In the genomic region with DNA sequence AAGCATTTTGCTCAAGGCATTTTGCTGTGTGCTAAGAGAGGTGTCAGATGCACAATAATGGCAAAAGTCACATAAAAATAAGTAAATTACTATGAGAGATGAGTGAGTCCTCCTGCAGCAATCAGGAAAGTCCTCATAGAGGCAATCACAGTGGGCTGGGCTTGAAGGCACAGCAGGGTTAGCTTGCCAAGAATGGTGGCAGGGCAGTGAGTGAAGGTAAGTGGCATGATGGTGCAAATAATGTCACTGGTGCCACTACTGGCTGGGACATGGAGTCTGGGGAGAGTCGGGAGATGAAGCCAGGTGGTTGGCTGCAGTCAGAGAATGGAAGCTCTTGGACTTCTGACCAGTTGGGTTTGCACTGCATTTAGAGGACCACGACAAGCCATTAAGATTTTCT, we compare ENCODE assay signal across 19 cellular contexts.
DNase-seq lines count a peak whose midpoint lies in the region; ATAC-seq and TF ChIP-seq lines count a peak whose summit lies in the region.
"Had no signal": no experiment of that assay in that cellular context is flagged by ENCODE, and none has a peak within 500 bp of the region (broad histone marks: within the 10 kb centered on the region; RNA-seq: fewer than 3 reads in every experiment).

No MANE protein-coding gene starts in this region.

- POLR2A ChIA-PET in activated naive CD8-positive, alpha-beta T cell treated with anti-CD3 and anti-CD28 coated beads, Interleukin-2, amount 10 ng/mL, durations not matched to agents 7 days and 5 days (lab: Charles Lee): no interaction called here
- POLR2A ChIA-PET in activated B cell treated with CpG ODN at 0.5 μM for 24 hours (lab: Charles Lee): interaction anchor here (0.5 to 11.1 kb wide), 17 partner anchors 10 to 288 kb away, joined by 3 to 257 read pairs (median 6); partner anchors contain the start of genes KLLN and PTEN

- H3K27me3 Mint-ChIP-seq in activated naive CD8-positive, alpha-beta T cell treated with anti-CD3 and anti-CD28 coated beads, Interleukin-2, amount 10 ng/mL, durations not matched to agents 7 days and 5 days: peaks cover 4% of the 10 kb centered on the region
- no peaks in the 10 kb centered on the region for H3K27me3 Mint-ChIP-seq in activated naive CD8-positive, alpha-beta T cell treated with anti-CD3 and anti-CD28 coated beads for 36 hours
- no peaks in the 10 kb centered on the region for H3K27me3 Mint-ChIP-seq in activated B cell treated with CpG ODN at 0.5 μM for 24 hours
- H3K27me3 Mint-ChIP-seq: CD4-positive, CD25-positive, alpha-beta regulatory T cell; progenitor cell of endocrine pancreas had no signal

- H3K27ac Mint-ChIP-seq in activated naive CD8-positive, alpha-beta T cell treated with anti-CD3 and anti-CD28 coated beads, Interleukin-2, amount 10 ng/mL, durations not matched to agents 7 days and 5 days: peak overlapping the region; percentile 27
- no peak overlapping the region for H3K27ac Mint-ChIP-seq in activated naive CD8-positive, alpha-beta T cell treated with anti-CD3 and anti-CD28 coated beads for 36 hours
- H3K27ac Mint-ChIP-seq in activated B cell treated with CpG ODN at 0.5 μM for 24 hours: peak overlapping the region; percentile 95
- H3K27ac Mint-ChIP-seq: activated CD4-positive, alpha-beta memory T cell treated with anti-CD3 and anti-CD28 coated beads for 36 hours; activated T-cell treated with anti-CD3 and anti-CD28 coated beads, Interleukin-2, amount 50 U/mL, for 24 hours; progenitor cell of endocrine pancreas had no signal

- H3K36me3 Mint-ChIP-seq in activated naive CD8-positive, alpha-beta T cell treated with anti-CD3 and anti-CD28 coated beads, Interleukin-2, amount 10 ng/mL, durations not matched to agents 7 days and 5 days: peaks cover 2% of the 10 kb centered on the region
- no peaks in the 10 kb centered on the region for H3K36me3 Mint-ChIP-seq in activated naive CD8-positive, alpha-beta T cell treated with anti-CD3 and anti-CD28 coated beads for 36 hours
- H3K36me3 Mint-ChIP-seq in activated B cell treated with CpG ODN at 0.5 μM for 24 hours (ENCODE audit: low read depth): no peaks in the 10 kb centered on the region
- H3K36me3 Mint-ChIP-seq: activated CD4-positive, alpha-beta memory T cell treated with anti-CD3 and anti-CD28 coated beads for 36 hours; CD4-positive, CD25-positive, alpha-beta regulatory T cell had no signal

- H3K4me3 ChIP-seq in upper lobe of right lung: no peak overlapping the region
- H3K4me3 ChIP-seq: A549, coronary artery, thoracic aorta had no signal

- H3K36me3 ChIP-seq in upper lobe of right lung: no peaks in the 10 kb centered on the region
- H3K36me3 ChIP-seq: thoracic aorta had no signal

- no peak for TF ChIP-seq CTCF in activated B cell treated with CpG ODN at 0.5 μM for 24 hours (IDR thresholded peaks at IDR 0.05)
- no peak for TF ChIP-seq CTCF in GM13977 (IDR thresholded peaks at IDR 0.05; ENCODE audit: extremely low read depth, insufficient read depth, missing control alignments)
- TF ChIP-seq CTCF in upper lobe of right lung (IDR thresholded peaks at IDR 0.05): no peak

- in situ Hi-C loops in GM13977 (cut with MboI; ENCODE audit: low pct_unique_long_range_greater_than_20kb, low sequenced_read_pairs, unreplicated experiment): loop anchor here (10.0 kb wide), 2 partner anchors 243 to 277 kb away; partner anchors contain the start of genes KLLN and PTEN

- H3K4me1 Mint-ChIP-seq in activated naive CD8-positive, alpha-beta T cell treated with anti-CD3 and anti-CD28 coated beads, Interleukin-2, amount 10 ng/mL, durations not matched to agents 7 days and 5 days: peaks cover 11% of the 10 kb centered on the region
- H3K4me1 Mint-ChIP-seq in activated naive CD8-positive, alpha-beta T cell treated with anti-CD3 and anti-CD28 coated beads for 36 hours: peaks cover 29% of the 10 kb centered on the region
- H3K4me1 Mint-ChIP-seq in activated B cell treated with CpG ODN at 0.5 μM for 24 hours: peaks cover 61% of the 10 kb centered on the region

- H3K4me1 ChIP-seq in upper lobe of right lung: no peaks in the 10 kb centered on the region

- ATAC-seq in activated naive CD8-positive, alpha-beta T cell treated with anti-CD3 and anti-CD28 coated beads, Interleukin-2, amount 10 ng/mL, durations not matched to agents 7 days and 5 days (ENCODE audit: low read depth): no peak
- ATAC-seq in HG03432 (IDR thresholded peaks at IDR 0.05; ENCODE audit: unreplicated experiment): peak; percentile 3
- ATAC-seq in activated B cell treated with CpG ODN at 0.5 μM for 24 hours (ENCODE audit: low read depth): peak; percentile 23
- no peak for ATAC-seq in Right ventricle myocardium superior (ENCODE audit: poor library complexity)
- no peak for ATAC-seq in upper lobe of right lung

- no peak for DNase-seq in activated naive CD8-positive, alpha-beta T cell treated with anti-CD3 and anti-CD28 coated beads, Interleukin-2, amount 10 ng/mL, durations not matched to agents 7 days and 5 days
- no peak for DNase-seq in activated naive CD8-positive, alpha-beta T cell treated with anti-CD3 and anti-CD28 coated beads for 36 hours
- DNase-seq in activated B cell treated with CpG ODN at 0.5 μM for 24 hours (no peak), GM13977 (ENCODE audit: low spot score) (no peak), iPS-NIHi11 (ENCODE audit: low spot score) (no peak), Right ventricle myocardium superior (no peak), upper lobe of right lung (no peak)
- DNase-seq: activated CD4-positive, alpha-beta memory T cell treated with anti-CD3 and anti-CD28 coated beads for 36 hours; activated T-cell treated with anti-CD3 and anti-CD28 coated beads, Interleukin-2, amount 50 U/mL, for 24 hours; CD4-positive, CD25-positive, alpha-beta regulatory T cell; mesendoderm; NCI-H226; small intestine; stimulated activated CD8-positive, alpha-beta memory T cell treated with anti-CD3 and anti-CD28 coated beads, Interleukin-4, amount 100 ng/mL, for 48 hours had no signal

- CTCF ChIA-PET in activated B cell treated with CpG ODN at 0.5 μM for 24 hours (lab: Charles Lee): interaction anchor here (0.6 to 3.3 kb wide), 25 partner anchors 10 to 474 kb away, joined by 3 to 47 read pairs (median 4); partner anchors contain the start of genes KLLN and PTEN

- intact Hi-C loops in activated B cell treated with CpG ODN at 0.5 μM for 24 hours (cut with micrococcal nuclease): loop anchor here (1.0 to 5.0 kb wide), 11 partner anchors 10 to 446 kb away; no protein-coding TSS in a partner anchor
- intact Hi-C loops in Right ventricle myocardium superior (cut with DNase I): no loop called here
- intact Hi-C loops in upper lobe of right lung (cut with DNase I): no loop called here

- H3K27me3 ChIP-seq in upper lobe of right lung: no peaks in the 10 kb centered on the region

- H3K27ac ChIP-seq in upper lobe of right lung: no peak overlapping the region
- H3K27ac ChIP-seq: A549, coronary artery, thoracic aorta had no signal

- H3K4me3 Mint-ChIP-seq in activated naive CD8-positive, alpha-beta T cell treated with anti-CD3 and anti-CD28 coated beads, Interleukin-2, amount 10 ng/mL, durations not matched to agents 7 days and 5 days: no peak overlapping the region
- no peak overlapping the region for H3K4me3 Mint-ChIP-seq in activated naive CD8-positive, alpha-beta T cell treated with anti-CD3 and anti-CD28 coated beads for 36 hours
- H3K4me3 Mint-ChIP-seq in activated B cell treated with CpG ODN at 0.5 μM for 24 hours: peak overlapping the region; percentile 55
- H3K4me3 Mint-ChIP-seq: activated CD4-positive, alpha-beta memory T cell treated with anti-CD3 and anti-CD28 coated beads for 36 hours; activated T-cell treated with anti-CD3 and anti-CD28 coated beads, Interleukin-2, amount 50 U/mL, for 24 hours; CD4-positive, CD25-positive, alpha-beta regulatory T cell had no signal

- H3K9me3 ChIP-seq in upper lobe of right lung: no peaks in the 10 kb centered on the region
- H3K9me3 ChIP-seq: A549, thoracic aorta had no signal

- peaks cover 2% of the 10 kb centered on the region for H3K9me3 Mint-ChIP-seq in activated naive CD8-positive, alpha-beta T cell treated with anti-CD3 and anti-CD28 coated beads, Interleukin-2, amount 10 ng/mL, durations not matched to agents 7 days and 5 days
- H3K9me3 Mint-ChIP-seq in activated naive CD8-positive, alpha-beta T cell treated with anti-CD3 and anti-CD28 coated beads for 36 hours: no peaks in the 10 kb centered on the region
- no peaks in the 10 kb centered on the region for H3K9me3 Mint-ChIP-seq in activated B cell treated with CpG ODN at 0.5 μM for 24 hours
- H3K9me3 Mint-ChIP-seq: activated CD4-positive, alpha-beta memory T cell treated with anti-CD3 and anti-CD28 coated beads for 36 hours had no signal

Comparison
In these comparisons a context has a peak if more than half of its experiments do, and no peak if none do; other contexts are left out.
1. ATAC-seq: peak in HG03432 (single experiment) and activated B cell treated with CpG ODN at 0.5 μM for 24 hours (single experiment); none in activated naive CD8-positive, alpha-beta T cell treated with anti-CD3 and anti-CD28 coated beads, Interleukin-2, amount 10 ng/mL, durations not matched to agents 7 days and 5 days (single experiment), Right ventricle myocardium superior (single experiment) and upper lobe of right lung (single experiment).